In genomic region chr2:183153967-183154366, GRCh38 we compare ENCODE assay signal across 9 cellular contexts.
"Had no signal": no experiment of that assay in that cellular context is flagged by ENCODE, and none has a peak within 500 bp of the region (broad histone marks: within the 10 kb centered on the region; RNA-seq: fewer than 3 reads in every experiment).

No MANE protein-coding gene starts in this region.

- H3K9me3 Mint-ChIP-seq: IgD-negative memory B cell had no signal

- H3K4me3 Mint-ChIP-seq: IgD-negative memory B cell had no signal

- H3K9ac ChIP-seq: KMS-11 had no signal

- DNase-seq: IMR-90, Karpas-422, KBM-7, KG1 had no signal

- H3K27me3 Mint-ChIP-seq: IgD-negative memory B cell had no signal

- ATAC-seq: HepG2 had no signal

- H3K4me2 ChIP-seq: KMS-11 had no signal

- H3K27ac ChIP-seq: HL-60, KMS-11 had no signal

- FAIRE-seq: HepG2, HTR-8/SVneo had no signal
